In genomic region chr2:38722271-38723115, GRCh38 we compare ENCODE assay signal across 8 cellular contexts.
A peak's percentile ranks its signal among the peaks of the same experiment; 100 is the strongest.
DNase-seq lines count a peak whose midpoint lies in the region; ATAC-seq and FAIRE-seq lines count a peak whose summit lies in the region.

No MANE protein-coding gene starts in this region.

- peak; percentile 24 for FAIRE-seq in GM18507 (lab: Jason Lieb, UNC)

- DNase-seq in GM18507 (ENCODE audit: extremely low spot score, insufficient read length, low read depth) (no peak), SHP77 (lab: John Stamatoyannopoulos, UW) (no peak), midbrain (lab: John Stamatoyannopoulos, UW) (no peak), DMS53 (lab: John Stamatoyannopoulos, UW) (no peak)
- peak; percentile 53 for DNase-seq in activated T-cell treated with anti-CD3 and anti-CD28 coated beads, Interleukin-2, amount 50 U/mL, for 1 hour
- peak; percentile 57 for DNase-seq in stimulated activated CD4-positive, alpha-beta T cell treated with anti-CD3 and anti-CD28 coated beads, Interleukin-12 subunit alpha, Interleukin-12 subunit beta, amount 100 ng/mL, for 4 hours

- ATAC-seq in HG03064 (IDR thresholded peaks at IDR 0.05; ENCODE audit: low read depth, unreplicated experiment), result peak; percentile 37
- no peak for ATAC-seq in HG02981 (IDR thresholded peaks at IDR 0.05; ENCODE audit: unreplicated experiment)

Comparison
In these comparisons a context has a peak if more than half of its experiments do, and no peak if none do; other contexts are left out.
1. DNase-seq: peak in activated T-cell treated with anti-CD3 and anti-CD28 coated beads, Interleukin-2, amount 50 U/mL, for 1 hour (single experiment) and stimulated activated CD4-positive, alpha-beta T cell treated with anti-CD3 and anti-CD28 coated beads, Interleukin-12 subunit alpha, Interleukin-12 subunit beta, amount 100 ng/mL, for 4 hours (single experiment); none in GM18507 (single experiment), SHP77 (0 of 2), midbrain (single experiment) and DMS53 (single experiment).